Comparison of ENCODE assay signal across 16 cellular contexts in the genomic region with DNA sequence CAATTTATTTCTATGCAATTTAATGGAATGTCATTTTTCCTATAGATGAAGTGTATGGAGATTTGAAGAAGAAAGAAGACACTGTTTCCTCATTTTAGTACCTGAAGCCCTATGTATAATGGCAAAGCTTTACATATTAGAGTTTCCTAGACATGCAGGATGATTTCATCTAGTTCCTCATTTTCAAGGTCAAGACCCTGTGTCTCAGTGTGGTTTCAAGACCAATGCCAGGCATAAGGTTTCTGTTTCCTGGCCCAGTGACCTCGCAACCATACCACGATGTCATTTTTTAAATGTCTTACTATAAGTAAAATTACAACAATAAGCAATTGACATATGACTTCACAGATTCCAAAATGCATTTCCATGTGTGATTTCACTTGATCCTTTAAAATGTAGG.
DNase-seq lines count a peak whose midpoint lies in the region; ATAC-seq and TF ChIP-seq lines count a peak whose summit lies in the region.
"Had no signal": no experiment of that assay in that cellular context is flagged by ENCODE, and none has a peak within 500 bp of the region (broad histone marks: within the 10 kb centered on the region; RNA-seq: fewer than 3 reads in every experiment).

No MANE protein-coding gene starts in this region.

- no peak overlapping the region for H3K27ac ChIP-seq in OCI-LY7 (ENCODE audit: low read depth, low read length, poor library complexity, severe bottlenecking)
- H3K27ac ChIP-seq in naive thymus-derived CD4-positive, alpha-beta T cell (ENCODE audit: low read depth, low read length): no peak overlapping the region
- H3K27ac ChIP-seq: right atrium auricular region had no signal

- no peaks in the 10 kb centered on the region for H3K27me3 ChIP-seq in naive thymus-derived CD4-positive, alpha-beta T cell (ENCODE audit: control insufficient read depth in 2 of 2, insufficient read depth in 2 of 2, low read length in 2 of 2)
- H3K27me3 ChIP-seq: right atrium auricular region had no signal

- no peaks in the 10 kb centered on the region for H3K9me3 ChIP-seq in OCI-LY7 (ENCODE audit: low read length)
- no peaks in the 10 kb centered on the region for H3K9me3 ChIP-seq in naive thymus-derived CD4-positive, alpha-beta T cell (ENCODE audit: control insufficient read depth in 2 of 3, low read length in 3 of 3)
- H3K9me3 ChIP-seq: right atrium auricular region had no signal

- no peak overlapping the region for H2AFZ ChIP-seq in OCI-LY7 (ENCODE audit: low read length)

- ATAC-seq in GM18861 (IDR thresholded peaks at IDR 0.05; ENCODE audit: unreplicated experiment) (peak; percentile 61), HG03342 (IDR thresholded peaks at IDR 0.05; ENCODE audit: unreplicated experiment) (peak; percentile 60)
- peak; percentile 48 for ATAC-seq in naive thymus-derived CD4-positive, alpha-beta T cell

- H3K36me3 Mint-ChIP-seq in naive thymus-derived CD4-positive, alpha-beta T cell: no peaks in the 10 kb centered on the region
- H3K36me3 Mint-ChIP-seq in activated CD4-positive, alpha-beta memory T cell treated with anti-CD3 and anti-CD28 coated beads, Interleukin-2, amount 10 ng/mL, durations not matched to agents 7 days and 5 days (ENCODE audit: low read depth): no peaks in the 10 kb centered on the region

- no peaks in the 10 kb centered on the region for H3K79me2 ChIP-seq in OCI-LY7 (ENCODE audit: insufficient read depth, low read depth, low read length)

- no peaks in the 10 kb centered on the region for H4K20me1 ChIP-seq in OCI-LY7 (ENCODE audit: insufficient read depth, low read length)

- H3K9me2 ChIP-seq in OCI-LY7 (ENCODE audit: insufficient read depth, low read length): no peaks in the 10 kb centered on the region

- CTCF ChIA-PET in OCI-LY7 (lab: Charles Lee; ENCODE audit: unreplicated experiment): no interaction called here
- CTCF ChIA-PET in naive thymus-derived CD4-positive, alpha-beta T cell (lab: Charles Lee): interaction anchor here (0.5 to 1.7 kb wide), 3 partner anchors 269 to 500 kb away, joined by 3 to 8 read pairs (median 3); no protein-coding TSS in a partner anchor
- CTCF ChIA-PET in activated CD4-positive, alpha-beta memory T cell treated with anti-CD3 and anti-CD28 coated beads, Interleukin-2, amount 10 ng/mL, durations not matched to agents 7 days and 5 days (lab: Charles Lee): interaction anchor here (1.0 to 5.5 kb wide), 4 partner anchors 165 to 502 kb away, joined by 4 to 56 read pairs (median 8); no protein-coding TSS in a partner anchor

- H3K4me3 ChIP-seq in OCI-LY7 (ENCODE audit: low read depth, low read length, poor library complexity, severe bottlenecking): no peak overlapping the region
- no peak overlapping the region for H3K4me3 ChIP-seq in naive thymus-derived CD4-positive, alpha-beta T cell (ENCODE audit: low read length)
- H3K4me3 ChIP-seq: lung, right atrium auricular region had no signal

- peak; percentile 74 for DNase-seq in OCI-LY7 (ENCODE audit: low spot score)
- DNase-seq in naive thymus-derived CD4-positive, alpha-beta T cell: no peak
- DNase-seq in stimulated activated CD4-positive, alpha-beta T cell treated with anti-CD3 and anti-CD28 coated beads, Interleukin-15, amount 100 ng/mL, for 24 hours: no peak
- no peak for DNase-seq in SHP77 (lab: John Stamatoyannopoulos, UW)
- DNase-seq in activated CD4-positive, alpha-beta memory T cell treated with anti-CD3 and anti-CD28 coated beads, Interleukin-2, amount 10 ng/mL, durations not matched to agents 7 days and 5 days: no peak
- DNase-seq in stimulated activated CD4-positive, alpha-beta T cell treated with anti-CD3 and anti-CD28 coated beads, Interleukin-1b, Interleukin-23, amount 100 ng/mL, for 48 hours: no peak
- DNase-seq: activated CD8-positive, alpha-beta memory T cell treated with anti-CD3 and anti-CD28 coated beads for 24 hours; activated gamma-delta T cell; NCI-H146; NCI-H510A; stimulated activated CD4-positive, alpha-beta T cell treated with anti-CD3 and anti-CD28 coated beads, Interleukin-4, amount 100 ng/mL, for 4 hours; stimulated activated naive CD4-positive, alpha-beta T cell had no signal

- intact Hi-C loops in OCI-LY7 (cut with micrococcal nuclease; ENCODE audit: unreplicated experiment): no loop called here
- intact Hi-C loops in naive thymus-derived CD4-positive, alpha-beta T cell (cut with micrococcal nuclease): no loop called here

- no TSS peak for BruUV-seq in OCI-LY7 (replicated peaks; lab: Mats Ljungman, UMichigan)

- TF ChIP-seq CTCF in OCI-LY7 (conservative IDR thresholded peaks at IDR 0.05; ENCODE audit: low read length): no peak

- peaks cover 0 to 17% (median 10%) of the 10 kb centered on the region in 7 donors for H3K4me1 Mint-ChIP-seq in naive thymus-derived CD4-positive, alpha-beta T cell
- H3K4me1 Mint-ChIP-seq in activated CD4-positive, alpha-beta memory T cell treated with anti-CD3 and anti-CD28 coated beads, Interleukin-2, amount 10 ng/mL, durations not matched to agents 7 days and 5 days: peaks cover 19% of the 10 kb centered on the region

- POLR2A ChIA-PET in OCI-LY7 (lab: Charles Lee): interaction anchor here (0.9 kb wide), 1 partner anchor 37 kb away, joined by 3 read pairs; no protein-coding TSS in a partner anchor
- POLR2A ChIA-PET in naive thymus-derived CD4-positive, alpha-beta T cell (lab: Charles Lee): no interaction called here
- POLR2A ChIA-PET in activated CD4-positive, alpha-beta memory T cell treated with anti-CD3 and anti-CD28 coated beads, Interleukin-2, amount 10 ng/mL, durations not matched to agents 7 days and 5 days (lab: Charles Lee): interaction anchor here (2.0 kb wide), 1 partner anchor 12 kb away, joined by 5 read pairs; no protein-coding TSS in a partner anchor

- no peaks in the 10 kb centered on the region for H3K36me3 ChIP-seq in OCI-LY7 (ENCODE audit: insufficient read depth, low read length)
- H3K36me3 ChIP-seq in naive thymus-derived CD4-positive, alpha-beta T cell (ENCODE audit: control insufficient read depth in 2 of 3, insufficient read depth in 3 of 3, low read length in 3 of 3): no peaks in the 10 kb centered on the region
- H3K36me3 ChIP-seq: right atrium auricular region had no signal

- peaks cover 19% of the 10 kb centered on the region for H3K4me1 ChIP-seq in OCI-LY7 (ENCODE audit: insufficient read depth, low read length, poor library complexity, severe bottlenecking)
- peaks cover 0 to 7% of the 10 kb centered on the region in 2 donors for H3K4me1 ChIP-seq in naive thymus-derived CD4-positive, alpha-beta T cell (ENCODE audit: control insufficient read depth in 2 of 2, insufficient read depth in 2 of 2, low read length in 2 of 2)

- no peak overlapping the region for H3K27ac Mint-ChIP-seq in naive thymus-derived CD4-positive, alpha-beta T cell
- no peak overlapping the region for H3K27ac Mint-ChIP-seq in activated CD4-positive, alpha-beta memory T cell treated with anti-CD3 and anti-CD28 coated beads, Interleukin-2, amount 10 ng/mL, durations not matched to agents 7 days and 5 days

- H3K4me2 ChIP-seq in OCI-LY7 (ENCODE audit: low read length): peak overlapping the region; percentile 20; the same call in 1 of the 2 replicates

- no peaks in the 10 kb centered on the region for H3K9me3 Mint-ChIP-seq in naive thymus-derived CD4-positive, alpha-beta T cell
- no peaks in the 10 kb centered on the region for H3K9me3 Mint-ChIP-seq in activated CD4-positive, alpha-beta memory T cell treated with anti-CD3 and anti-CD28 coated beads, Interleukin-2, amount 10 ng/mL, durations not matched to agents 7 days and 5 days

- peaks cover 0 to 14% (median 0%) of the 10 kb centered on the region in 5 donors for H3K27me3 Mint-ChIP-seq in naive thymus-derived CD4-positive, alpha-beta T cell
- peaks cover 12% of the 10 kb centered on the region for H3K27me3 Mint-ChIP-seq in activated CD4-positive, alpha-beta memory T cell treated with anti-CD3 and anti-CD28 coated beads, Interleukin-2, amount 10 ng/mL, durations not matched to agents 7 days and 5 days

- H3K4me3 Mint-ChIP-seq in naive thymus-derived CD4-positive, alpha-beta T cell: no peak overlapping the region
- H3K4me3 Mint-ChIP-seq in activated CD4-positive, alpha-beta memory T cell treated with anti-CD3 and anti-CD28 coated beads, Interleukin-2, amount 10 ng/mL, durations not matched to agents 7 days and 5 days: no peak overlapping the region
